Comparison of ENCODE assay signal across 8 cellular contexts in genomic region chr2:196453613-196454047, GRCh38.
DNase-seq lines count a peak whose midpoint lies in the region; ATAC-seq and TF ChIP-seq lines count a peak whose summit lies in the region.

No MANE protein-coding gene starts in this region.

- intact Hi-C loops in Right ventricle myocardium inferior (cut with DNase I), result loop anchor here (5.0 kb wide), 1 partner anchor 161 kb away; no protein-coding TSS in a partner anchor

- H3K4me1 Mint-ChIP-seq in activated naive CD8-positive, alpha-beta T cell treated with anti-CD3 and anti-CD28 coated beads for 36 hours, result no peaks in the 10 kb centered on the region
- H3K4me1 Mint-ChIP-seq in immature natural killer cell, result no peaks in the 10 kb centered on the region

- H3K4me3 ChIP-seq in cardiac muscle cell, result no peak overlapping the region

- H3K9me3 ChIP-seq in cardiac muscle cell (ENCODE audit: low read depth), result no peaks in the 10 kb centered on the region

- no peaks in the 10 kb centered on the region for H3K27me3 ChIP-seq in cardiac muscle cell

- H3K36me3 Mint-ChIP-seq in activated naive CD8-positive, alpha-beta T cell treated with anti-CD3 and anti-CD28 coated beads for 36 hours, result no peaks in the 10 kb centered on the region
- no peaks in the 10 kb centered on the region for H3K36me3 Mint-ChIP-seq in immature natural killer cell

- H3K4me1 ChIP-seq in cardiac muscle cell (ENCODE audit: low read depth), result no peaks in the 10 kb centered on the region

- no peak overlapping the region for H3K4me3 Mint-ChIP-seq in activated naive CD8-positive, alpha-beta T cell treated with anti-CD3 and anti-CD28 coated beads for 36 hours
- no peak overlapping the region for H3K4me3 Mint-ChIP-seq in immature natural killer cell

- peak; percentile 44 to 75 for DNase-seq in cardiac muscle cell (ENCODE audit: low read depth in 1 of 2, low spot score in 1 of 2)
- no peak for DNase-seq in Right ventricle myocardium inferior (ENCODE audit: missing footprints)
- DNase-seq in NCI-H526 (lab: John Stamatoyannopoulos, UW), result peak; percentile 45 to 79
- DNase-seq in activated naive CD8-positive, alpha-beta T cell treated with anti-CD3 and anti-CD28 coated beads for 36 hours, result peak; percentile 18
- peak in 2 of 3 donors; percentile 10 to 23 for DNase-seq in immature natural killer cell
- peak; percentile 8 for DNase-seq in stimulated activated CD8-positive, alpha-beta memory T cell treated with anti-CD3 and anti-CD28 coated beads, Interleukin-4, amount 100 ng/mL, for 24 hours (ENCODE audit: low read depth)

- peaks cover 34% of the 10 kb centered on the region for H3K27me3 Mint-ChIP-seq in activated naive CD8-positive, alpha-beta T cell treated with anti-CD3 and anti-CD28 coated beads for 36 hours
- peaks cover 3 to 16% (median 8%) of the 10 kb centered on the region in 3 donors for H3K27me3 Mint-ChIP-seq in immature natural killer cell (ENCODE audit: low read depth in 3 of 3)

- ATAC-seq in Right ventricle myocardium inferior (no peak), HG02973 (IDR thresholded peaks at IDR 0.05; ENCODE audit: unreplicated experiment) (peak; percentile 50), esophagus mucosa (no peak)

- no peaks in the 10 kb centered on the region for H3K9me3 Mint-ChIP-seq in activated naive CD8-positive, alpha-beta T cell treated with anti-CD3 and anti-CD28 coated beads for 36 hours
- H3K9me3 Mint-ChIP-seq in immature natural killer cell, result peaks cover 0 to 3% (median 0%) of the 10 kb centered on the region in 6 donors

- H3K27ac ChIP-seq in cardiac muscle cell, result no peak overlapping the region

- TF ChIP-seq CTCF in cardiac muscle cell (IDR thresholded peaks at IDR 0.05; ENCODE audit: low read depth, low read length), result peak; percentile 69

- no peak overlapping the region for H3K27ac Mint-ChIP-seq in activated naive CD8-positive, alpha-beta T cell treated with anti-CD3 and anti-CD28 coated beads for 36 hours
- no peak overlapping the region for H3K27ac Mint-ChIP-seq in immature natural killer cell

- H3K36me3 ChIP-seq in cardiac muscle cell, result no peaks in the 10 kb centered on the region
